Comparison of ENCODE assay signal across 18 cellular contexts in the genomic region with DNA sequence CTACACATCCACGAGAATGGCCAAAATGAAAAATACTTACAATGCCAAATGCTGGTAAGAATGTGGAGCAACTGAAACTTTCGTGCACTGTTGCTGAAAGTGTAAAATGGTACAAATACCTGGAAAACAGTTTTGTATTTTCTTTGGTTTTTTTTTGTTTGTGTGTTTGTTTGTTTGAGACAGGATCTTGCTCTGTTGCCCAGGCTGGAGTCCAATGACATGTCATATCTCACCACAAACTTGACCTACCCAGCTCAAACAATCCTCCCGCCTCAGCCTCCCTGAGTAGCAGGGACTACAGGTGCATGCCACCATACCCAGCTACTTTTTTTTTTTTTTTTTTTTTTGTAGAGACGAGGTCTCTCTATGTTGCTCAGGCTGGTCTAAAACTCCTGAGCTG. TPM values are rescaled to one million over a fixed set of nuclear protein-coding genes. Genes with fewer than 3 reads are reported as not detected.
A peak's percentile ranks its signal among the peaks of the same experiment; 100 is the strongest.
DNase-seq lines count a peak whose midpoint lies in the region; ATAC-seq and TF ChIP-seq lines count a peak whose summit lies in the region.
"Had no signal": no experiment of that assay in that cellular context is flagged by ENCODE, and none has a peak within 500 bp of the region (broad histone marks: within the 10 kb centered on the region; RNA-seq: fewer than 3 reads in every experiment).

No MANE protein-coding gene starts in this region.

- POLR2A ChIA-PET in A673 (lab: Charles Lee; ENCODE audit: low non-redundant PET) (interaction anchor here (0.6 kb wide), 2 partner anchors 22 to 255 kb away, joined by 3 to 4 read pairs; no protein-coding TSS in a partner anchor), HCT116 (lab: Charles Lee) (interaction anchor here (2.2 kb wide), 1 partner anchor 21 kb away, joined by 14 read pairs; no protein-coding TSS in a partner anchor), Panc1 (lab: Charles Lee) (no interaction called here)

- H3K9me3 Mint-ChIP-seq in progenitor cell of endocrine pancreas (ENCODE audit: low read depth) = no peaks in the 10 kb centered on the region

- no peak for ATAC-seq in HCT116
- no peak for ATAC-seq in Panc1
- no peak for ATAC-seq in HG03095 (IDR thresholded peaks at IDR 0.05; ENCODE audit: unreplicated experiment)
- ATAC-seq in GM21825 (IDR thresholded peaks at IDR 0.05; ENCODE audit: unreplicated experiment) = no peak
- ATAC-seq: HepG2 had no signal

- H2AFZ ChIP-seq in HCT116 (ENCODE audit: low read depth, low read length, poor library complexity, severe bottlenecking) = no peak overlapping the region
- H2AFZ ChIP-seq: GM23248 had no signal

- TF ChIP-seq RAD21 in HCT116 (IDR thresholded peaks at IDR 0.05; ENCODE audit: low read depth) = no peak

- peaks cover 73% of the 10 kb centered on the region for H3K4me1 ChIP-seq in A673 (ENCODE audit: insufficient read depth, low read length, poor library complexity, severe bottlenecking)
- H3K4me1 ChIP-seq in HCT116 (ENCODE audit: control insufficient read depth in 1 of 2, insufficient read depth in 2 of 2, low read length in 2 of 2) = peaks cover 48 to 88% of the 10 kb centered on the region in 2 experiments
- H3K4me1 ChIP-seq in Panc1 (ENCODE audit: control insufficient read depth, insufficient read depth, low read length) = peaks cover 10% of the 10 kb centered on the region; the same call in 1 of the 2 replicates
- H3K4me1 ChIP-seq: BLaER1, HAP-1 had no signal

- RAD21 ChIA-PET in HCT116 (lab: Charles Lee; ENCODE audit: low non-redundant PET in 1 of 2, low total read pairs in 2 of 2, uncharacterized antibody in 2 of 2, unreplicated experiment in 2 of 2) = no interaction called here

- TF ChIP-seq POLR2A in HCT116 (IDR thresholded peaks at IDR 0.05; ENCODE audit: borderline replicate concordance, extremely low read depth, insufficient read depth, insufficient read length) = no peak

- H3K4me2 ChIP-seq in HCT116 (ENCODE audit: low read length) = no peak overlapping the region
- H3K4me2 ChIP-seq: BLaER1, KMS-11 had no signal

- no peaks in the 10 kb centered on the region for H4K20me1 ChIP-seq in HCT116 (ENCODE audit: insufficient read depth)
- H4K20me1 ChIP-seq: BLaER1 had no signal

- H3K9me3 ChIP-seq in A673 (ENCODE audit: low read depth, low read length, poor library complexity, severe bottlenecking) (no peaks in the 10 kb centered on the region), HCT116 (ENCODE audit: control insufficient read depth in 1 of 2, insufficient read depth in 1 of 2, low read depth in 1 of 2, low read length in 2 of 2) (no peaks in the 10 kb centered on the region), Panc1 (ENCODE audit: control insufficient read depth, insufficient read depth, low read depth, low read length) (no peaks in the 10 kb centered on the region; the same call in 1 of the 2 replicates)
- H3K9me3 ChIP-seq: BLaER1, HAP-1 had no signal

- DNase-seq in A673 (ENCODE audit: low spot score) (no peak), HCT116 (ENCODE audit: low read depth, low spot score) (no peak), Panc1 (ENCODE audit: low read depth, low spot score) (no peak), epithelial cell of prostate (ENCODE audit: low read depth, low spot score) (no peak), OCI-M2 (lab: John Stamatoyannopoulos, UW; ENCODE audit: unreplicated experiment) (no peak), progenitor cell of endocrine pancreas (ENCODE audit: low spot score, unreplicated experiment) (no peak)
- DNase-seq: CD4-positive, alpha-beta memory T cell; DMS153; DMS79; GDM1; GM23248 had no signal

- H3K4me3 ChIP-seq in A673 (ENCODE audit: low read depth, low read length, poor library complexity, severe bottlenecking) (no peak overlapping the region), HCT116 (replicated peaks in 1 of 2; ENCODE audit: low read depth in 1 of 2, low read length in 2 of 2) (no peak overlapping the region), Panc1 (ENCODE audit: low read depth in 2 of 2, low read length in 2 of 2) (no peak overlapping the region)
- H3K4me3 ChIP-seq: BLaER1, GM23248, HAP-1 had no signal

- in situ Hi-C loops in Panc1 (cut with HindIII; ENCODE audit: low pct_unique_long_range_greater_than_20kb, low sequenced_read_pairs) = no loop called here

- no peaks in the 10 kb centered on the region for H3K9me2 ChIP-seq in HCT116 (ENCODE audit: insufficient read depth)

- BruUV-seq in A673 (replicated peaks; lab: Mats Ljungman, UMichigan) = no TSS peak
- no TSS peak for BruUV-seq in HCT116 (replicated peaks; lab: Mats Ljungman, UMichigan)
- no TSS peak for BruUV-seq in Panc1 (replicated peaks; lab: Mats Ljungman, UMichigan)

- no peak overlapping the region for H3K27ac Mint-ChIP-seq in progenitor cell of endocrine pancreas
- H3K27ac Mint-ChIP-seq: CD14-positive monocyte; CD4-positive, alpha-beta memory T cell had no signal

- H3K79me2 ChIP-seq in HCT116 (ENCODE audit: insufficient read depth, low read length) = peaks cover 16% of the 10 kb centered on the region

- no peak for TF ChIP-seq CTCF in A673 (conservative IDR thresholded peaks at IDR 0.05; ENCODE audit: low read depth, low read length)
- TF ChIP-seq CTCF in HCT116 (IDR thresholded peaks at IDR 0.05 in 2 of 3, conservative IDR thresholded peaks at IDR 0.05 in 1 of 3; ENCODE audit: borderline replicate concordance in 1 of 3, insufficient read depth in 1 of 3, low read depth in 2 of 3, low read length in 2 of 3) = no peak
- no peak for TF ChIP-seq CTCF in Panc1 (IDR thresholded peaks at IDR 0.05)
- no peak for TF ChIP-seq CTCF in progenitor cell of endocrine pancreas (IDR thresholded peaks at IDR 0.05; ENCODE audit: unreplicated experiment)

- H3K4me1 Mint-ChIP-seq in progenitor cell of endocrine pancreas (ENCODE audit: low read depth) = no peaks in the 10 kb centered on the region
- H3K4me1 Mint-ChIP-seq: CD14-positive monocyte had no signal

- peaks cover 15% of the 10 kb centered on the region for H3K36me3 ChIP-seq in A673 (ENCODE audit: insufficient read depth, low read length, poor library complexity, severe bottlenecking)
- H3K36me3 ChIP-seq in HCT116 (ENCODE audit: control insufficient read depth in 1 of 2, insufficient read depth in 2 of 2, low read length in 2 of 2) = peaks cover 0 to 3% of the 10 kb centered on the region in 2 experiments; a peak in 1 of 4 replicates
- no peaks in the 10 kb centered on the region for H3K36me3 ChIP-seq in Panc1 (ENCODE audit: control insufficient read depth, insufficient read depth, low read length)
- H3K36me3 ChIP-seq: BLaER1, HAP-1 had no signal

- H3K9ac ChIP-seq in HCT116 (ENCODE audit: low read length) = no peak overlapping the region
- H3K9ac ChIP-seq: BLaER1, GM23248, KMS-11 had no signal

- intact Hi-C loops in A673 (cut with micrococcal nuclease; ENCODE audit: unreplicated experiment) (no loop called here), HCT116 (cut with micrococcal nuclease) (loop anchor here (5.0 kb wide), 2 partner anchors 48 to 63 kb away; partner anchors contain the start of gene CAV1), Panc1 (cut with micrococcal nuclease; ENCODE audit: unreplicated experiment) (no loop called here)

- CTCF ChIA-PET in A673 (lab: Charles Lee) = no interaction called here
- CTCF ChIA-PET in HCT116 (lab: Charles Lee) = interaction anchor here (1.2 kb wide), 1 partner anchor 62 kb away, joined by 3 read pairs; no protein-coding TSS in a partner anchor
- CTCF ChIA-PET in Panc1 (lab: Charles Lee) = no interaction called here

- H3K27me3 Mint-ChIP-seq in progenitor cell of endocrine pancreas = no peaks in the 10 kb centered on the region

- H3K27ac ChIP-seq in A673 (ENCODE audit: low read depth, low read length, poor library complexity, severe bottlenecking) (peak overlapping the region; percentile 99), HCT116 (ENCODE audit: low read depth, low read length) (peak overlapping the region; percentile 88; the same call in 1 of the 2 replicates), Panc1 (ENCODE audit: low read length) (peak overlapping the region; percentile 55; the same call in 1 of the 2 replicates), epithelial cell of prostate (peak overlapping the region; percentile 13)
- H3K27ac ChIP-seq: BLaER1, GM23248, KMS-11 had no signal

- H3K4me3 Mint-ChIP-seq in progenitor cell of endocrine pancreas (ENCODE audit: low read depth) = no peak overlapping the region
- H3K4me3 Mint-ChIP-seq: CD14-positive monocyte; CD4-positive, alpha-beta memory T cell had no signal

- H3K36me3 Mint-ChIP-seq in progenitor cell of endocrine pancreas (ENCODE audit: insufficient read depth) = no peaks in the 10 kb centered on the region
- H3K36me3 Mint-ChIP-seq: CD14-positive monocyte; CD4-positive, alpha-beta memory T cell had no signal

- H3K27me3 ChIP-seq in A673 (replicated peaks; ENCODE audit: insufficient read depth, low read depth, low read length, poor library complexity) (no peaks in the 10 kb centered on the region), HCT116 (ENCODE audit: insufficient read depth, low read length) (no peaks in the 10 kb centered on the region), Panc1 (ENCODE audit: control insufficient read depth, insufficient read depth, low read length) (no peaks in the 10 kb centered on the region)
- H3K27me3 ChIP-seq: BLaER1 had no signal

TF ChIP-seq in HCT116, 20 proteins besides CTCF, POLR2A, EP300 and RAD21 (continues in another document):
- TF ChIP-seq TCF7L2 (IDR thresholded peaks at IDR 0.05; ENCODE audit: borderline replicate concordance, extremely low read depth, insufficient read depth, insufficient read length) (no peak), SRF (IDR thresholded peaks at IDR 0.05; ENCODE audit: low read depth) (no peak), YY1 (IDR thresholded peaks at IDR 0.05; ENCODE audit: extremely low read depth, insufficient replicate concordance, low read depth, low read length) (no peak), CEBPB (IDR thresholded peaks at IDR 0.05; ENCODE audit: low read depth) (no peak), EGR1 (IDR thresholded peaks at IDR 0.05; ENCODE audit: low read depth) (no peak)

RNA-seq across cellular contexts. Expression of gene CAV2, which starts 35.6 kb away (rescaled TPM):
- total RNA-seq in A673 (2021) = 265 and 286 TPM in 2 replicates
- total RNA-seq in HCT116 (2021; ENCODE audit: unreplicated experiment) = 157 TPM
- polyA plus RNA-seq in HCT116 (2012) = 153 and 174 TPM in 2 replicates
- total RNA-seq in Panc1 (2021; ENCODE audit: unreplicated experiment) = 217 TPM
- 199 TPM for polyA plus RNA-seq in Panc1 (2012; ENCODE audit: insufficient read length)
- 9.4 and 9.9 TPM in 2 replicates for total RNA-seq in progenitor cell of endocrine pancreas
- polyA plus RNA-seq: CD4-positive, alpha-beta memory T cell had no signal

Comparison
In these comparisons a context has a peak if more than half of its experiments do, and no peak if none do; other contexts are left out.
1. H3K27ac ChIP-seq: peak in every context shown above with its lines; median percentile 99 in A673; 88 in HCT116; 55 in Panc1; 13 in epithelial cell of prostate.
2. RNA of gene CAV2, which starts 35.6 kb away (total RNA-seq): 265 to 286 TPM in A673, 217 TPM in Panc1 (single experiment) and 157 TPM in HCT116 (single experiment); 9.4 to 9.9 TPM in progenitor cell of endocrine pancreas; every median in the first group is over 10 times any median in the second.